Comparison of ENCODE assay signal across 8 cellular contexts in the genomic region with DNA sequence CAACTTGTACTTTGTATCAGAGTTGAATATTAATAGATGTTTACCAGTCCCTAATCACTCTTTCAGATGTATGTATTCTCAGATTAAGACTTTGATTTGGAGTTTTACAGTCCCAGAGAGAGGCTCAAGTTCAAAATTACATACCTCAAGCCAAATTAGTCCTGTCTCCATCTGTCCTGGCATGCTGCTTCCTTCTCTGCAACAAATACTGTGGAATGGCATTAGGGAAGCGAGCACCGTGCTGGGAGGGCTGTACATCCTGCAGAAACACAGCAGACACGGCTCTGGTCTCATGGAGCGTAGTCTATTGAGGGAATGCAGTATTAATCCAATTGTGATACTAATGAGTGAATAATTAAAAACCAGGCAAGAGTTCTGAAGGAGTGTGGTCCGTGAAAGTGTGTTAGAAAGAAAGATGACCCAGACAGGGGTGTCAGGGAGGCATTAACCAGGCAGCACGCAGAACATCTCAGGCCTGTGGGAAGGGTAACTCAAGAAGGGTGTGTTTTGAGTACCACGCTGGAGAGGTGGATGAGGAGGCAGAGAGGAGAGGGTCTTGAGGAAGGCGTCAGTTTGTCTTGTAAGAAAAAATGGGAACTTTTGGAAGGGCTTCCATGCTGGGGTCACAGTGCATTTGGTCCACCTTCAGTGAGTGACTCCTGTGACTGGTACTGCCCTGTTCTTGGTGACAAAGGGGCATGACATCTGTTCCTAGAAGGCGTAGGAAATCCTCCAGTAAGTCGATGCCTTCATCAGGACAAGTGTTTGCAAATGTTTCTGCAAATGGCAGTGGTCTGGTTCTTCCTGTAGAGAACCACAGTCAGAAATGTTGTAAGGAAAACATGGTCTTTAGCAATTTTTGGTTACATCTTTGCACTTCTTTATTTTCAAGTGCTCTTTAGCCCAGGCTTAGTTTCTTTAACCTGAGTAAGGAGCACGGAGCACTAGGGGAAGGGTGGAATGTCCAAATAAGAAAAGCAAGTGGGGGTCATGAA. TPM values are rescaled to one million over a fixed set of nuclear protein-coding genes. Genes with fewer than 3 reads are reported as not detected.
DNase-seq lines count a peak whose midpoint lies in the region; ATAC-seq and TF ChIP-seq lines count a peak whose summit lies in the region.

No MANE protein-coding gene starts in this region.

- H3K9ac ChIP-seq in mammary epithelial cell (ENCODE audit: insufficient read depth, low read length): peak overlapping the region; percentile 65

- peak overlapping the region; percentile 84 for H3K4me3 ChIP-seq in CD8-positive, alpha-beta T cell (ENCODE audit: low read depth, low read length)
- H3K4me3 ChIP-seq in MG63 (peak overlapping the region; percentile 65), mammary epithelial cell (replicated peaks in 1 of 3; ENCODE audit: insufficient read depth in 1 of 3, low read depth in 2 of 3, low read length in 3 of 3) (peak overlapping the region; percentile 63 to 78 (median 77)), muscle layer of duodenum (ENCODE audit: low read depth in 1 of 2, low read length in 2 of 2) (peak overlapping the region; percentile 81 to 85)

- H3K27ac Mint-ChIP-seq in CD8-positive, alpha-beta T cell: peak overlapping the region; percentile 83

- H3K79me2 ChIP-seq in mammary epithelial cell (ENCODE audit: insufficient read depth, low read length): peaks cover 57% of the 10 kb centered on the region

- H3K36me3 ChIP-seq in CD8-positive, alpha-beta T cell (ENCODE audit: insufficient read depth, low read length): no peaks in the 10 kb centered on the region
- no peaks in the 10 kb centered on the region for H3K36me3 ChIP-seq in MG63
- no peaks in the 10 kb centered on the region for H3K36me3 ChIP-seq in mammary epithelial cell (ENCODE audit: insufficient read depth, low read length)
- no peaks in the 10 kb centered on the region for H3K36me3 ChIP-seq in muscle layer of duodenum (ENCODE audit: control insufficient read depth in 1 of 2, insufficient read depth in 2 of 2, low read length in 2 of 2)

- peak overlapping the region; percentile 98 for H3K4me3 Mint-ChIP-seq in CD8-positive, alpha-beta T cell

- 24% methylated on average over 11 of the region's 11 CpGs for WGBS in mammary epithelial cell (ENCODE audit: low coverage, missing lambda C conversion rate)

- in situ Hi-C loops in mammary epithelial cell (cut with MboI; ENCODE audit: low sequenced_read_pairs in 2 of 2): loop anchor here in 1 of 2 donors (25.0 kb wide), 1 partner anchor 1040 kb away; no protein-coding TSS in a partner anchor

- no peaks in the 10 kb centered on the region for H3K9me3 ChIP-seq in CD8-positive, alpha-beta T cell (ENCODE audit: low read length)
- H3K9me3 ChIP-seq in MG63 (no peaks in the 10 kb centered on the region), mammary epithelial cell (replicated peaks; ENCODE audit: insufficient read depth, low read length) (no peaks in the 10 kb centered on the region), muscle layer of duodenum (ENCODE audit: control insufficient read depth in 1 of 2, low read length in 2 of 2) (no peaks in the 10 kb centered on the region)

- POLR2A ChIA-PET in CD8-positive, alpha-beta T cell (lab: Charles Lee): interaction anchor here (1.6 kb wide), 1 partner anchor 71 kb away, joined by 5 read pairs; a partner anchor contains a TSS

- TSS peak; percentile 14 for BruUV-seq in mammary epithelial cell (replicated peaks; lab: Mats Ljungman, UMichigan)

- no peak for DNase-seq in CD8-positive, alpha-beta T cell
- DNase-seq in MG63 (peak; percentile 13), mammary epithelial cell (no peak), NCI-H1436 (lab: John Stamatoyannopoulos, UW) (no peak), NCI-H1048 (lab: John Stamatoyannopoulos, UW) (no peak), COLO829 (ENCODE audit: low spot score) (no peak)

- no peaks in the 10 kb centered on the region for H3K9me3 Mint-ChIP-seq in CD8-positive, alpha-beta T cell

- H3K27me3 Mint-ChIP-seq in CD8-positive, alpha-beta T cell (ENCODE audit: low read depth): no peaks in the 10 kb centered on the region

- H2AFZ ChIP-seq in mammary epithelial cell (ENCODE audit: low read depth, low read length): peak overlapping the region; percentile 86

- no peak for ATAC-seq in CD8-positive, alpha-beta T cell
- no peak for ATAC-seq in GM21825 (IDR thresholded peaks at IDR 0.05; ENCODE audit: unreplicated experiment)

- H3K36me3 Mint-ChIP-seq in CD8-positive, alpha-beta T cell: peaks cover 12% of the 10 kb centered on the region

- peak overlapping the region; percentile 81 for H3K4me2 ChIP-seq in mammary epithelial cell (ENCODE audit: insufficient read depth, low read depth, low read length)

- CTCF ChIA-PET in CD8-positive, alpha-beta T cell (lab: Charles Lee): interaction anchor here (0.9 to 1.6 kb wide), 2 partner anchors 17 to 608 kb away, joined by 5 to 6 read pairs; no protein-coding TSS in a partner anchor
- CTCF ChIA-PET in mammary epithelial cell (lab: Charles Lee; ENCODE audit: low non-redundant PET): no interaction called here

- no peaks in the 10 kb centered on the region for H3K27me3 ChIP-seq in CD8-positive, alpha-beta T cell (ENCODE audit: insufficient read depth, low read length)
- H3K27me3 ChIP-seq in MG63: no peaks in the 10 kb centered on the region
- H3K27me3 ChIP-seq in mammary epithelial cell (ENCODE audit: insufficient read depth, low read length): no peaks in the 10 kb centered on the region
- H3K27me3 ChIP-seq in muscle layer of duodenum (ENCODE audit: low read depth, low read length): no peaks in the 10 kb centered on the region

- H3K4me1 Mint-ChIP-seq in CD8-positive, alpha-beta T cell (ENCODE audit: low read depth): peaks cover 44% of the 10 kb centered on the region

- H3K27ac ChIP-seq in CD8-positive, alpha-beta T cell (ENCODE audit: low read depth, low read length): no peak overlapping the region
- H3K27ac ChIP-seq in mammary epithelial cell (ENCODE audit: insufficient read depth, low read depth, low read length) (peak overlapping the region; percentile 71), muscle layer of duodenum (ENCODE audit: low read length) (peak overlapping the region; percentile 78)

- dilution Hi-C loops in mammary epithelial cell (cut with HindIII; ENCODE audit: low sequenced_read_pairs): loop anchor here (5.0 to 25.0 kb wide), 2 partner anchors 40 to 215 kb away; no protein-coding TSS in a partner anchor

- intact Hi-C loops in CD8-positive, alpha-beta T cell (cut with DNase I, micrococcal nuclease): loop anchor here (5.0 to 10.0 kb wide), 4 partner anchors 285 to 1370 kb away; a partner anchor contains a TSS
- intact Hi-C loops in mammary epithelial cell (cut with micrococcal nuclease): loop anchor here (5.0 kb wide), 1 partner anchor 70 kb away; a partner anchor contains a TSS

- no peak for TF ChIP-seq CTCF in CD8-positive, alpha-beta T cell (IDR thresholded peaks at IDR 0.05)
- TF ChIP-seq CTCF in mammary epithelial cell (conservative IDR thresholded peaks at IDR 0.05 in 1 of 2, IDR thresholded peaks at IDR 0.05 in 1 of 2; ENCODE audit: extremely low read depth in 1 of 2, insufficient read depth in 1 of 2, low read depth in 1 of 2, low read length in 2 of 2): no peak

- no peaks in the 10 kb centered on the region for H4K20me1 ChIP-seq in mammary epithelial cell (ENCODE audit: insufficient read depth, low read length)

- H3K4me1 ChIP-seq in CD8-positive, alpha-beta T cell (ENCODE audit: insufficient read depth, low read length): peaks cover 31% of the 10 kb centered on the region
- peaks cover 40% of the 10 kb centered on the region for H3K4me1 ChIP-seq in mammary epithelial cell (ENCODE audit: insufficient read depth, low read length)
- H3K4me1 ChIP-seq in muscle layer of duodenum (ENCODE audit: control insufficient read depth in 1 of 2, insufficient read depth in 2 of 2, low read length in 2 of 2): peaks cover 9 to 41% of the 10 kb centered on the region in 2 donors

RNA-seq across cellular contexts. Expression of a gene that starts 1.6 kb away (rescaled TPM):
- total RNA-seq in CD8-positive, alpha-beta T cell: 10 to 100 TPM; 26.7 to 29.7 TPM
- 62.7 and 73.9 TPM in 2 replicates for total RNA-seq in MG63 (2014; rRNA removed; shearing (Covaris generic); ENCODE audit: low replicate concordance)
- 10 to 100 TPM; 46.5 to 59.2 TPM for total RNA-seq in mammary epithelial cell
- polyA plus RNA-seq in mammary epithelial cell: 25.9 TPM
- polyA minus RNA-seq in mammary epithelial cell: 16.5 TPM
